ENCODE assay signal across 1 cellular context in genomic region chr12:69354561-69355187, GRCh38.
TF ChIP-seq lines count a peak whose summit lies in the region.

No MANE protein-coding gene starts in this region.

TF ChIP-seq in HepG2, 621 proteins besides CTCF, POLR2A, EP300 and RAD21 (continued from another document and continues in another):
- TF ChIP-seq ZNF550 (CRISPR knock-in tag; IDR thresholded peaks at IDR 0.05; ENCODE audit: borderline replicate concordance) (no peak), ZNF878 (CRISPR knock-in tag; IDR thresholded peaks at IDR 0.05) (peak; percentile 75), RBM39 (IDR thresholded peaks at IDR 0.05; ENCODE audit: low read depth, low read length, poor library complexity, severe bottlenecking) (no peak), DMTF1 (CRISPR knock-in tag; IDR thresholded peaks at IDR 0.05) (peak; percentile 39; the same call in 1 of the 2 replicates), BRF2 (CRISPR knock-in tag; IDR thresholded peaks at IDR 0.05) (peak; percentile 78), ZNF780A (CRISPR knock-in tag; IDR thresholded peaks at IDR 0.05) (peak; percentile 50; the same call in 1 of the 2 replicates), FOXP1 (IDR thresholded peaks at IDR 0.05) (no peak), FOXP1 (CRISPR knock-in tag; IDR thresholded peaks at IDR 0.05) (peak; percentile 24; the same call in 1 of the 2 replicates), SMC3 (IDR thresholded peaks at IDR 0.05; ENCODE audit: low read length) (no peak), ZBTB38 (CRISPR knock-in tag; IDR thresholded peaks at IDR 0.05) (0 out of 2 replicates have a peak, but pooled peaks have one; percentile 37), ZNF260 (CRISPR knock-in tag; IDR thresholded peaks at IDR 0.05; ENCODE audit: borderline replicate concordance, low read depth) (no peak), SRF (IDR thresholded peaks at IDR 0.05; ENCODE audit: low read depth, low read length) (0 out of 2 replicates have a peak, but pooled peaks have one; percentile 3), NFE2L1 (CRISPR knock-in tag; IDR thresholded peaks at IDR 0.05; ENCODE audit: borderline replicate concordance) (no peak), MED13 (CRISPR knock-in tag; IDR thresholded peaks at IDR 0.05) (no peak), SOX13 (IDR thresholded peaks at IDR 0.05) (peak; percentile 33), SOX13 (CRISPR knock-in tag; conservative IDR thresholded peaks at IDR 0.05 in 1 of 2, IDR thresholded peaks at IDR 0.05 in 1 of 2) (no peak; a peak in 1 of 4 replicates), ZBED4 (CRISPR knock-in tag; IDR thresholded peaks at IDR 0.05; ENCODE audit: borderline replicate concordance) (peak; percentile 67; the same call in 1 of the 2 replicates), ZBTB1 (CRISPR knock-in tag; IDR thresholded peaks at IDR 0.05; ENCODE audit: borderline replicate concordance) (no peak), CSRNP2 (CRISPR knock-in tag; conservative IDR thresholded peaks at IDR 0.05; ENCODE audit: low read depth) (no peak; the same call in 1 of the 2 replicates), ZGPAT (CRISPR knock-in tag; IDR thresholded peaks at IDR 0.05) (peak; percentile 82), NFIB (CRISPR knock-in tag; IDR thresholded peaks at IDR 0.05; ENCODE audit: borderline replicate concordance) (no peak), FOXP4 (CRISPR knock-in tag; IDR thresholded peaks at IDR 0.05) (peak; percentile 67), PRDM15 (CRISPR knock-in tag; IDR thresholded peaks at IDR 0.05) (no peak), HHEX (CRISPR knock-in tag; IDR thresholded peaks at IDR 0.05) (no peak), ZNF660 (CRISPR knock-in tag; IDR thresholded peaks at IDR 0.05; ENCODE audit: borderline replicate concordance, low read depth) (no peak), ZFX (CRISPR knock-in tag; IDR thresholded peaks at IDR 0.05; ENCODE audit: low read depth) (no peak; the same call in 1 of the 2 replicates), RARG (CRISPR knock-in tag; IDR thresholded peaks at IDR 0.05; ENCODE audit: low read depth) (no peak), CEBPZ (IDR thresholded peaks at IDR 0.05; ENCODE audit: low read length) (no peak), ZNF850 (CRISPR knock-in tag; conservative IDR thresholded peaks at IDR 0.05) (no peak), ZNF674 (CRISPR knock-in tag; IDR thresholded peaks at IDR 0.05; ENCODE audit: low read depth) (no peak), ZNF766 (CRISPR knock-in tag; IDR thresholded peaks at IDR 0.05; ENCODE audit: borderline replicate concordance) (peak; percentile 62; the same call in 1 of the 2 replicates), SYNCRIP (IDR thresholded peaks at IDR 0.05; ENCODE audit: insufficient read depth, low read depth, low read length) (no peak), ZNF7 (CRISPR knock-in tag; IDR thresholded peaks at IDR 0.05) (no peak), ZNF234 (CRISPR knock-in tag; conservative IDR thresholded peaks at IDR 0.05) (no peak), ZNF136 (CRISPR knock-in tag; IDR thresholded peaks at IDR 0.05; ENCODE audit: low read depth) (no peak), ZNF724P (CRISPR knock-in tag; IDR thresholded peaks at IDR 0.05; ENCODE audit: borderline replicate concordance) (no peak), NCOA1 (CRISPR knock-in tag; IDR thresholded peaks at IDR 0.05) (no peak), ZNF720 (CRISPR knock-in tag; IDR thresholded peaks at IDR 0.05) (0 out of 2 replicates have a peak, but pooled peaks have one; percentile 45), TRIM24 (CRISPR knock-in tag; IDR thresholded peaks at IDR 0.05) (no peak), ZFP36L2 (CRISPR knock-in tag; IDR thresholded peaks at IDR 0.05) (0 out of 2 replicates have a peak, but pooled peaks have one; percentile 34)
